1 cellular context compared by ENCODE assay signal in genomic region chr11:58011771-58012170, GRCh38.
A peak's percentile ranks its signal among the peaks of the same experiment; 100 is the strongest.
TF ChIP-seq lines count a peak whose summit lies in the region.

No MANE protein-coding gene starts in this region.

TF ChIP-seq in HepG2, 621 proteins besides CTCF, POLR2A, EP300 and RAD21 (continued from another document):
- TF ChIP-seq RXRA (CRISPR knock-in tag; IDR thresholded peaks at IDR 0.05) = no peak
- no peak for TF ChIP-seq ZNF607 (CRISPR knock-in tag; IDR thresholded peaks at IDR 0.05; ENCODE audit: borderline replicate concordance)
- no peak for TF ChIP-seq SOX6 (IDR thresholded peaks at IDR 0.05)
- peak; percentile 35; the same call in 1 of the 2 replicates for TF ChIP-seq SOX6 (CRISPR knock-in tag; IDR thresholded peaks at IDR 0.05)
- TF ChIP-seq HIC2 (CRISPR knock-in tag; IDR thresholded peaks at IDR 0.05; ENCODE audit: low read depth) = no peak
TF ChIP-seq in HepG2: peak in this region for 17.
